In the genomic region with DNA sequence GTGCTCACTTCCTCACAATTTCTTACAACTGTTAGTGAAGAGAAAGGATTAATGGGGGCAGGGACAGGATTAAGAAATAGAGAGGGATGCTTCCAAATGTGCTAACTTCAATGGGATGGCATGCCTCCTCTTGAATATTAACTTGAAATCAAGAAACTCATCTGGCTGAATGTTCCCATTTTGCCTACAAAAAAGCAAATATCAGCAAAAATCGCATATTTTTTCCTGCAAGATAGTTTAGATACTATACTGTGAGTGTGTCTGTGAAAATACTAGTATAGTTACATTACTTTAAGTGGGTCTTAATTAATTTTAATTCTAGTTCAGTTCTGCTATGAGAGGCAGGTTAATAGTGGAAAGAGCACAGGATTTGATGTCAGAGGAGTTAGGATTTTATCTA, we compare ENCODE assay signal across 1 cellular context.
TF ChIP-seq lines count a peak whose summit lies in the region.

No MANE protein-coding gene starts in this region.

TF ChIP-seq in WTC11, 78 proteins besides CTCF, POLR2A, EP300 and RAD21 (continued from another document):
- TF ChIP-seq, protein P1, sequence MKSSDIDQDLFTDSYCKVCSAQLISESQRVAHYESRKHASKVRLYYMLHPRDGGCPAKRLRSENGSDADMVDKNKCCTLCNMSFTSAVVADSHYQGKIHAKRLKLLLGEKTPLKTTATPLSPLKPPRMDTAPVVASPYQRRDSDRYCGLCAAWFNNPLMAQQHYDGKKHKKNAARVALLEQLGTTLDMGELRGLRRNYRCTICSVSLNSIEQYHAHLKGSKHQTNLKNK (CRISPR knock-in tag; IDR thresholded peaks at IDR 0.05) = no peak
- no peak for TF ChIP-seq FOXJ3 (CRISPR knock-in tag; IDR thresholded peaks at IDR 0.05; ENCODE audit: borderline replicate concordance)
- TF ChIP-seq, protein P2, sequence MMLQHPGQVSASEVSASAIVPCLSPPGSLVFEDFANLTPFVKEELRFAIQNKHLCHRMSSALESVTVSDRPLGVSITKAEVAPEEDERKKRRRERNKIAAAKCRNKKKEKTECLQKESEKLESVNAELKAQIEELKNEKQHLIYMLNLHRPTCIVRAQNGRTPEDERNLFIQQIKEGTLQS (CRISPR knock-in tag; conservative IDR thresholded peaks at IDR 0.05) = no peak
- TF ChIP-seq RELA (CRISPR knock-in tag; IDR thresholded peaks at IDR 0.05; ENCODE audit: borderline replicate concordance) = no peak
- no peak for TF ChIP-seq TP53 (CRISPR knock-in tag; IDR thresholded peaks at IDR 0.05)
- no peak for TF ChIP-seq ESRRA (CRISPR knock-in tag; IDR thresholded peaks at IDR 0.05; ENCODE audit: borderline replicate concordance)
- TF ChIP-seq, protein P3, sequence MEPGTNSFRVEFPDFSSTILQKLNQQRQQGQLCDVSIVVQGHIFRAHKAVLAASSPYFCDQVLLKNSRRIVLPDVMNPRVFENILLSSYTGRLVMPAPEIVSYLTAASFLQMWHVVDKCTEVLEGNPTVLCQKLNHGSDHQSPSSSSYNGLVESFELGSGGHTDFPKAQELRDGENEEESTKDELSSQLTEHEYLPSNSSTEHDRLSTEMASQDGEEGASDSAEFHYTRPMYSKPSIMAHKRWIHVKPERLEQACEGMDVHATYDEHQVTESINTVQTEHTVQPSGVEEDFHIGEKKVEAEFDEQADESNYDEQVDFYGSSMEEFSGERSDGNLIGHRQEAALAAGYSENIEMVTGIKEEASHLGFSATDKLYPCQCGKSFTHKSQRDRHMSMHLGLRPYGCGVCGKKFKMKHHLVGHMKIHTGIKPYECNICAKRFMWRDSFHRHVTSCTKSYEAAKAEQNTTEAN (CRISPR knock-in tag; IDR thresholded peaks at IDR 0.05) = no peak
